ENCODE assay signal across 8 cellular contexts in genomic region chr11:71999360-71999759, GRCh38. TPM values are rescaled to one million over a fixed set of nuclear protein-coding genes. Genes with fewer than 3 reads are reported as not detected.
DNase-seq lines count a peak whose midpoint lies in the region; ATAC-seq and TF ChIP-seq lines count a peak whose summit lies in the region.

No MANE protein-coding gene starts in this region.

- TF ChIP-seq EP300 in gastroesophageal sphincter (IDR thresholded peaks at IDR 0.05), result no peak

- H3K27ac Mint-ChIP-seq in activated B cell treated with CpG ODN at 0.5 μM for 24 hours, result peak overlapping the region; percentile 93

- peak overlapping the region in 1 of 2 donors; percentile 25 for H3K4me3 ChIP-seq in gastroesophageal sphincter

- peaks cover 0 to 58% of the 10 kb centered on the region in 2 donors for H3K36me3 ChIP-seq in gastroesophageal sphincter

- TF ChIP-seq POLR2A in gastroesophageal sphincter (IDR thresholded peaks at IDR 0.05), result no peak

- H3K36me3 Mint-ChIP-seq in activated B cell treated with CpG ODN at 0.5 μM for 24 hours (ENCODE audit: low read depth), result peaks cover 46% of the 10 kb centered on the region

- H3K9me3 ChIP-seq in gastroesophageal sphincter, result no peaks in the 10 kb centered on the region

- H3K27me3 Mint-ChIP-seq in activated B cell treated with CpG ODN at 0.5 μM for 24 hours, result no peaks in the 10 kb centered on the region

- 0 to 17% methylated on average over 2 of the region's 2 CpGs for WGBS in gastroesophageal sphincter (ENCODE audit: low coverage in 1 of 2), 2 donors

- DNase-seq in EH (ENCODE audit: low read depth) (peak; percentile 80), activated B cell treated with CpG ODN at 0.5 μM for 24 hours (no peak), renal cortical epithelial cell (ENCODE audit: low read depth) (peak; percentile 29), cortex of kidney (lab: John Stamatoyannopoulos, UW) (no peak), NCI-H748 treated with DMSO at 0.1 percent for 48 hours (lab: John Stamatoyannopoulos, UW) (no peak), NCI-H524 (lab: John Stamatoyannopoulos, UW) (no peak), NCI-H2171 treated with DMSO at 0.1 percent for 48 hours (lab: John Stamatoyannopoulos, UW) (no peak)

- TF ChIP-seq CTCF in activated B cell treated with CpG ODN at 0.5 μM for 24 hours (IDR thresholded peaks at IDR 0.05) (no peak), gastroesophageal sphincter (IDR thresholded peaks at IDR 0.05) (no peak)

- peak overlapping the region; percentile 16 to 77 (median 64) for H3K27ac ChIP-seq in gastroesophageal sphincter

- ATAC-seq in activated B cell treated with CpG ODN at 0.5 μM for 24 hours (ENCODE audit: low read depth) (no peak), gastroesophageal sphincter (peak; percentile 67)

- peaks cover 5 to 46% (median 7%) of the 10 kb centered on the region in 3 donors for H3K4me1 ChIP-seq in gastroesophageal sphincter

- no peaks in the 10 kb centered on the region for H3K27me3 ChIP-seq in gastroesophageal sphincter

- peak overlapping the region; percentile 81 for H3K4me3 Mint-ChIP-seq in activated B cell treated with CpG ODN at 0.5 μM for 24 hours

- peaks cover 41% of the 10 kb centered on the region for H3K4me1 Mint-ChIP-seq in activated B cell treated with CpG ODN at 0.5 μM for 24 hours

- H3K9me3 Mint-ChIP-seq in activated B cell treated with CpG ODN at 0.5 μM for 24 hours, result no peaks in the 10 kb centered on the region

- intact Hi-C loops in activated B cell treated with CpG ODN at 0.5 μM for 24 hours (cut with micrococcal nuclease), result no loop called here

- CTCF ChIA-PET in activated B cell treated with CpG ODN at 0.5 μM for 24 hours (lab: Charles Lee), result interaction anchor here (1.1 to 3.3 kb wide), 4 partner anchors 22 to 91 kb away, joined by 3 to 13 read pairs (median 6); no protein-coding TSS in a partner anchor

- POLR2A ChIA-PET in activated B cell treated with CpG ODN at 0.5 μM for 24 hours (lab: Charles Lee), result interaction anchor here (0.6 to 5.1 kb wide), 6 partner anchors 14 to 68 kb away, joined by 3 to 19 read pairs (median 4); no protein-coding TSS in a partner anchor

RNA-seq across cellular contexts. Expression of gene IL18BP, which starts 0.7 kb away (rescaled TPM):
- total RNA-seq in activated B cell treated with CpG ODN at 0.5 μM for 24 hours (26.8 and 27.5 TPM in 2 replicates), gastroesophageal sphincter (1 to 10 TPM; 2.5 to 8.9 (median 6.7) TPM), renal cortical epithelial cell (1.6 and 4.8 TPM in 2 replicates)

Comparison
In these comparisons a context has a peak if more than half of its experiments do, and no peak if none do; other contexts are left out.
1. DNase-seq: peak in EH (single experiment) and renal cortical epithelial cell (single experiment); none in activated B cell treated with CpG ODN at 0.5 μM for 24 hours (single experiment), cortex of kidney (single experiment), NCI-H748 treated with DMSO at 0.1 percent for 48 hours (single experiment), NCI-H524 (0 of 2) and NCI-H2171 treated with DMSO at 0.1 percent for 48 hours (single experiment).